In the genomic region with DNA sequence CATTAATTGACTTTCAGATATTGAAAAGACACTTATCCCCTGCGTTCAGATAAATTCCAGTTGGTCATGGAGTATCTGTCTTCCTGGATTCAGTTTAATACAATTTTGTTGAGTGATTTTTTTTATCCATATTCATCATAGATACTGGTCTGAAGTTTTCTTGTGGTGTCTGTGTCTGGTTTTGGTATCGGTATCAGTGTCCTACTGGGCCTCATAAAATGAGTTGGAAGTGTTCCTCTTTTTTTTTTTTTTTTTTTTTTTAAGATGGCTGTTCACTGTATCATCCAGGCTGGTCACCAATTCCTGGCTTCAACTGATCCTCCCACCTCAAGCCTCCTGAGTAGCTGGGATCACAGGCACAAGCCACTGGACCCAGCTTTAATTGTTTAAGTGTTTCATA, we compare ENCODE assay signal across 1 cellular context.
TF ChIP-seq lines count a peak whose summit lies in the region.

No MANE protein-coding gene starts in this region.

TF ChIP-seq in endothelial cell of umbilical vein, 7 proteins besides CTCF, POLR2A, EP300 and RAD21:
- TF ChIP-seq POLR2AphosphoS5 (IDR thresholded peaks at IDR 0.05; ENCODE audit: insufficient read depth, low read depth, low read length) (no peak), MYC (IDR thresholded peaks at IDR 0.05; ENCODE audit: low read depth, low read length) (no peak), GATA2 (IDR thresholded peaks at IDR 0.05; ENCODE audit: insufficient read depth, insufficient read length, low read depth, low read length) (no peak)
TF ChIP-seq in endothelial cell of umbilical vein: peak in this region for 0.
